In the genomic region with DNA sequence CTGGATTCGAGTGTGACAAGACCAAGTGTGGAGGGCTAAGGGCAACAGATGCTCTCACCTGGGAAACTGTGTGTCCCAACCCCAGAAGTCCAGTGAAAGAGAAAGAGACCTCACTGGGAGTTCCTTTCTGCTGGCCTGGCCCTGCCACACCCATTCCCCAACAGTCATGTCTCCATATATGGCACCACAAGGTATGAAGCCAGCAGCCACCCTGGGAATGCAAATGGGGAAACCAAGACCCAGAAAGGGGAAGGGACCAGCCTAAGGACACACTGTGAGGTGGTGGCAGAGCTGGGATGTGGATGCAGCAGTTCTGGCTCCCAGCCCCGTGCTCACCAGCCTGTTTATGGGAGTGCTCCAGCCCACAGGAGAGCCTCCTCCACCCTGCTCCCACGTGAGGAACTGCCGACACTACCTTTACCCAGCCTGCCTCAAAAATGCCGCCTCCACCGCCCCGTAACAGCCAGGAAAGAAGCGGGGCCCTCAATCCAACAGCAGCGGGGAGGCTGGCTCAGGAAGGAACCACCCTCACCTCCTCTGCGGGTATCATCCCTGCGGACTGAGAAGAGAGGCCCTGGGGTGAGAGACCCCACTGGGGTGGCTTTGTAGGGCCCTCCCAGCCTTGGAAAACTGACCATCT, we compare ENCODE assay signal across 1 cellular context.
TF ChIP-seq lines count a peak whose summit lies in the region.

No MANE protein-coding gene starts in this region.

TF ChIP-seq in SK-N-SH, 30 proteins besides CTCF, POLR2A, EP300 and RAD21:
- TF ChIP-seq NRF1 (IDR thresholded peaks at IDR 0.05; ENCODE audit: low read depth, low read length) (no peak), SMC3 (IDR thresholded peaks at IDR 0.05; ENCODE audit: low read depth, low read length) (no peak), ELF1 (IDR thresholded peaks at IDR 0.05) (no peak), TEAD4 (IDR thresholded peaks at IDR 0.05; ENCODE audit: borderline replicate concordance, insufficient read depth) (no peak), MAX (IDR thresholded peaks at IDR 0.05; ENCODE audit: low read depth) (no peak), FOXJ3 (CRISPR knock-in tag; IDR thresholded peaks at IDR 0.05) (no peak)
- TF ChIP-seq, protein P1, sequence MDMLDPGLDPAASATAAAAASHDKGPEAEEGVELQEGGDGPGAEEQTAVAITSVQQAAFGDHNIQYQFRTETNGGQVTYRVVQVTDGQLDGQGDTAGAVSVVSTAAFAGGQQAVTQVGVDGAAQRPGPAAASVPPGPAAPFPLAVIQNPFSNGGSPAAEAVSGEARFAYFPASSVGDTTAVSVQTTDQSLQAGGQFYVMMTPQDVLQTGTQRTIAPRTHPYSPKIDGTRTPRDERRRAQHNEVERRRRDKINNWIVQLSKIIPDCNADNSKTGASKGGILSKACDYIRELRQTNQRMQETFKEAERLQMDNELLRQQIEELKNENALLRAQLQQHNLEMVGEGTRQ (IDR thresholded peaks at IDR 0.05; ENCODE audit: borderline replicate concordance, low read depth, low read length) = no peak
- TF ChIP-seq, protein P2, sequence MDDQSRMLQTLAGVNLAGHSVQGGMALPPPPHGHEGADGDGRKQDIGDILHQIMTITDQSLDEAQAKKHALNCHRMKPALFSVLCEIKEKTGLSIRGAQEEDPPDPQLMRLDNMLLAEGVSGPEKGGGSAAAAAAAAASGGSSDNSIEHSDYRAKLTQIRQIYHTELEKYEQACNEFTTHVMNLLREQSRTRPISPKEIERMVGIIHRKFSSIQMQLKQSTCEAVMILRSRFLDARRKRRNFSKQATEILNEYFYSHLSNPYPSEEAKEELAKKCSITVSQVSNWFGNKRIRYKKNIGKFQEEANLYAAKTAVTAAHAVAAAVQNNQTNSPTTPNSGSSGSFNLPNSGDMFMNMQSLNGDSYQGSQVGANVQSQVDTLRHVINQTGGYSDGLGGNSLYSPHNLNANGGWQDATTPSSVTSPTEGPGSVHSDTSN (IDR thresholded peaks at IDR 0.05) = no peak
